13 cellular contexts compared by ENCODE assay signal in genomic region chr12:92068441-92068840, GRCh38.
DNase-seq lines count a peak whose midpoint lies in the region; ATAC-seq and TF ChIP-seq lines count a peak whose summit lies in the region.
"Had no signal": no experiment of that assay in that cellular context is flagged by ENCODE, and none has a peak within 500 bp of the region (broad histone marks: within the 10 kb centered on the region; RNA-seq: fewer than 3 reads in every experiment).

No MANE protein-coding gene starts in this region.

- no peaks in the 10 kb centered on the region for H3K9me3 Mint-ChIP-seq in nephron
- H3K9me3 Mint-ChIP-seq: activated B cell treated with CpG ODN at 0.5 μM for 24 hours; central memory CD8-positive, alpha-beta T cell had no signal

- H3K4me1 Mint-ChIP-seq in nephron, result peaks cover 28% of the 10 kb centered on the region

- no peaks in the 10 kb centered on the region for H3K27me3 Mint-ChIP-seq in nephron (ENCODE audit: low read depth)
- H3K27me3 Mint-ChIP-seq: activated B cell treated with CpG ODN at 0.5 μM for 24 hours; activated naive CD8-positive, alpha-beta T cell; central memory CD8-positive, alpha-beta T cell had no signal

- H3K36me3 Mint-ChIP-seq in nephron (ENCODE audit: low read depth), result no peaks in the 10 kb centered on the region

- DNase-seq in NCI-H2107 treated with DMSO at 0.1 percent for 48 hours (lab: John Stamatoyannopoulos, UW; ENCODE audit: unreplicated experiment) (peak; percentile 94), NCI-H2107 (lab: John Stamatoyannopoulos, UW) (no peak), NCI-H1105 (lab: John Stamatoyannopoulos, UW) (peak; percentile 74), NCI-H446 (lab: John Stamatoyannopoulos, UW) (peak; percentile 45 to 71), AG08396 (ENCODE audit: low spot score) (no peak), iPS-NIHi11 (ENCODE audit: low spot score) (no peak)
- DNase-seq: activated B cell treated with CpG ODN at 0.5 μM for 24 hours, KBM-7, tibial artery had no signal

- no peak overlapping the region for H3K4me3 Mint-ChIP-seq in nephron
- H3K4me3 Mint-ChIP-seq: activated B cell treated with CpG ODN at 0.5 μM for 24 hours; activated naive CD8-positive, alpha-beta T cell; central memory CD8-positive, alpha-beta T cell had no signal

- peak overlapping the region; percentile 9 to 25 (median 23) for H3K27ac Mint-ChIP-seq in nephron
- H3K27ac Mint-ChIP-seq: activated B cell treated with CpG ODN at 0.5 μM for 24 hours; activated naive CD8-positive, alpha-beta T cell had no signal

- TF ChIP-seq CTCF in nephron (IDR thresholded peaks at IDR 0.05; ENCODE audit: unreplicated experiment in 3 of 3), result no peak

- no peak for ATAC-seq in HG02970 (IDR thresholded peaks at IDR 0.05; ENCODE audit: low FRiP score, unreplicated experiment)

Comparison
In these comparisons a context has a peak if more than half of its experiments do, and no peak if none do; other contexts are left out.
1. DNase-seq: peak in NCI-H2107 treated with DMSO at 0.1 percent for 48 hours (single experiment), NCI-H1105 (single experiment) and NCI-H446 (2 of 2); none in NCI-H2107 (single experiment), AG08396 (single experiment) and iPS-NIHi11 (single experiment).